Comparison of ENCODE assay signal across 21 cellular contexts in genomic region chr10:103086261-103086660, GRCh38.
DNase-seq lines count a peak whose midpoint lies in the region; ATAC-seq and TF ChIP-seq lines count a peak whose summit lies in the region.
"Had no signal": no experiment of that assay in that cellular context is flagged by ENCODE, and none has a peak within 500 bp of the region (broad histone marks: within the 10 kb centered on the region; RNA-seq: fewer than 3 reads in every experiment).

No MANE protein-coding gene starts in this region.

- H3K36me3 Mint-ChIP-seq in stimulated activated effector memory CD8-positive, alpha-beta T cell treated with anti-CD3 and anti-CD28 coated beads, Interleukin-12 subunit alpha, Interleukin-12 subunit beta, amount 100 ng/mL, for 72 hours, result peaks cover 77% of the 10 kb centered on the region

- H3K4me1 Mint-ChIP-seq in stimulated activated effector memory CD8-positive, alpha-beta T cell treated with anti-CD3 and anti-CD28 coated beads, Interleukin-12 subunit alpha, Interleukin-12 subunit beta, amount 100 ng/mL, for 72 hours, result no peaks in the 10 kb centered on the region

- peak overlapping the region; percentile 33 for H3K27ac Mint-ChIP-seq in stimulated activated effector memory CD8-positive, alpha-beta T cell treated with anti-CD3 and anti-CD28 coated beads, Interleukin-12 subunit alpha, Interleukin-12 subunit beta, amount 100 ng/mL, for 72 hours

- H3K9me3 Mint-ChIP-seq in stimulated activated effector memory CD8-positive, alpha-beta T cell treated with anti-CD3 and anti-CD28 coated beads, Interleukin-12 subunit alpha, Interleukin-12 subunit beta, amount 100 ng/mL, for 72 hours, result no peaks in the 10 kb centered on the region

- H3K27ac ChIP-seq in SJSA1, result peak overlapping the region; percentile 72
- H3K27ac ChIP-seq: GM23248, Peyer's patch had no signal

- intact Hi-C loops in mucosa of descending colon (cut with DNase I, micrococcal nuclease), result no loop called here

- peaks cover 75% of the 10 kb centered on the region for H3K36me3 ChIP-seq in SJSA1
- no peaks in the 10 kb centered on the region for H3K36me3 ChIP-seq in mucosa of descending colon (ENCODE audit: low read depth)

- TF ChIP-seq CTCF in AG04449 (IDR thresholded peaks at IDR 0.05; ENCODE audit: insufficient read depth, low read length, missing control alignments), result no peak
- TF ChIP-seq CTCF in mucosa of descending colon (IDR thresholded peaks at IDR 0.05), result no peak

- DNase-seq in AG04449 (ENCODE audit: low read depth, low spot score) (peak; percentile 19), SJSA1 (ENCODE audit: low read depth in 1 of 2, low spot score in 2 of 2) (peak in 1 of 2 experiments; percentile 67), dedifferentiated amniotic fluid mesenchymal stem cell (ENCODE audit: extremely low spot score) (peak; percentile 32), mucosa of descending colon (no peak), Kasumi-1 (lab: John Stamatoyannopoulos, UW) (no peak), SW480 (ENCODE audit: low spot score) (no peak), LoVo (ENCODE audit: low spot score) (no peak)
- no peak for DNase-seq in stimulated activated effector memory CD8-positive, alpha-beta T cell treated with anti-CD3 and anti-CD28 coated beads, Interleukin-12 subunit alpha, Interleukin-12 subunit beta, amount 100 ng/mL, for 72 hours (ENCODE audit: low spot score in 2 of 2)
- DNase-seq: BE2C, DMS79, GM23248, KBM-7, NCI-H1105, NCI-H2081, NCI-H2171, NCI-H345, NCI-H524, NCI-H774, Peyer's patch had no signal

- no peaks in the 10 kb centered on the region for H3K27me3 ChIP-seq in SJSA1 (replicated peaks)
- H3K27me3 ChIP-seq: BE2C, Peyer's patch had no signal

- H3K4me1 ChIP-seq in SJSA1 (replicated peaks), result peaks cover 25% of the 10 kb centered on the region
- H3K4me1 ChIP-seq in mucosa of descending colon (ENCODE audit: low read depth), result no peaks in the 10 kb centered on the region
- H3K4me1 ChIP-seq: BE2C, HAP-1, Peyer's patch had no signal

- no peak overlapping the region for H3K4me3 Mint-ChIP-seq in stimulated activated effector memory CD8-positive, alpha-beta T cell treated with anti-CD3 and anti-CD28 coated beads, Interleukin-12 subunit alpha, Interleukin-12 subunit beta, amount 100 ng/mL, for 72 hours

- H3K9me3 ChIP-seq in SJSA1 (replicated peaks) (no peaks in the 10 kb centered on the region), mucosa of descending colon (no peaks in the 10 kb centered on the region)
- H3K9me3 ChIP-seq: BE2C, HAP-1, Peyer's patch had no signal

- POLR2A ChIA-PET in AG04449 (lab: Yijun Ruan, JAX), result interaction anchor here (0.6 to 1.1 kb wide), 2 partner anchors 145 to 168 kb away, joined by 3 to 6 read pairs; partner anchors contain the start of gene CNNM2

- CTCF ChIA-PET in AG04449 (lab: Yijun Ruan, JAX), result interaction anchor here (0.7 to 5.1 kb wide), 8 partner anchors 9 to 169 kb away, joined by 3 to 30 read pairs (median 4); partner anchors contain the start of gene RPEL1

- H3K4me3 ChIP-seq in AG04449 (ENCODE audit: low read depth, low read length), result no peak overlapping the region
- no peak overlapping the region for H3K4me3 ChIP-seq in SJSA1
- no peak overlapping the region for H3K4me3 ChIP-seq in mucosa of descending colon
- H3K4me3 ChIP-seq: GM23248, HAP-1, Peyer's patch had no signal

- no peak for ATAC-seq in stimulated activated effector memory CD8-positive, alpha-beta T cell treated with anti-CD3 and anti-CD28 coated beads, Interleukin-12 subunit alpha, Interleukin-12 subunit beta, amount 100 ng/mL, for 72 hours
- ATAC-seq in mucosa of descending colon, result no peak
- ATAC-seq: HepG2 had no signal

Comparison
In these comparisons a context has a peak if more than half of its experiments do, and no peak if none do; other contexts are left out.
1. DNase-seq: peak in AG04449 (single experiment) and dedifferentiated amniotic fluid mesenchymal stem cell (single experiment); none in stimulated activated effector memory CD8-positive, alpha-beta T cell treated with anti-CD3 and anti-CD28 coated beads, Interleukin-12 subunit alpha, Interleukin-12 subunit beta, amount 100 ng/mL, for 72 hours (0 of 2), mucosa of descending colon (0 of 3), Kasumi-1 (0 of 2), SW480 (single experiment) and LoVo (single experiment).